In genomic region chr6:106782524-106783265, GRCh38 we compare ENCODE assay signal across 23 cellular contexts.
DNase-seq lines count a peak whose midpoint lies in the region; ATAC-seq and TF ChIP-seq lines count a peak whose summit lies in the region.
"Had no signal": no experiment of that assay in that cellular context is flagged by ENCODE, and none has a peak within 500 bp of the region (broad histone marks: within the 10 kb centered on the region; RNA-seq: fewer than 3 reads in every experiment).

No MANE protein-coding gene starts in this region.

- intact Hi-C loops in left cardiac atrium (cut with DNase I) = no loop called here
- intact Hi-C loops in stomach (cut with DNase I; ENCODE audit: low total_unique reads) = no loop called here

- TF ChIP-seq EP300 in stomach (IDR thresholded peaks at IDR 0.05) = no peak

- H4K20me1 ChIP-seq in osteoblast (ENCODE audit: insufficient read depth, low read length) = no peaks in the 10 kb centered on the region

- peak in 1 of 2 donors; percentile 76 for DNase-seq in cardiac muscle cell (ENCODE audit: low read depth in 1 of 2, low spot score in 1 of 2)
- DNase-seq in left cardiac atrium = no peak
- DNase-seq in epithelial cell of prostate (ENCODE audit: low read depth, low spot score) = no peak
- DNase-seq in left lobe of liver (ENCODE audit: low spot score) = no peak
- DNase-seq in stomach = peak; percentile 81
- DNase-seq in NCI-H2196 treated with DMSO at 0.1 percent for 48 hours (lab: John Stamatoyannopoulos, UW; ENCODE audit: unreplicated experiment) = no peak
- no peak for DNase-seq in osteoblast (ENCODE audit: insufficient read length, low spot score, missing footprints)
- no peak for DNase-seq in MG63
- DNase-seq: activated CD4-positive, alpha-beta T cell treated with anti-CD3 and anti-CD28 coated beads, Interleukin-2, amount 10 ng/mL, durations not matched to agents 7 days and 5 days; activated naive CD8-positive, alpha-beta T cell treated with anti-CD3 and anti-CD28 coated beads, Interleukin-2, amount 10 ng/mL, durations not matched to agents 7 days and 5 days; BE2C; COR-L47; DMS79 treated with DMSO at 0.1 percent for 48 hours; effector memory CD4-positive, alpha-beta T cell; NCI-H1092; NCI-H187 treated with DMSO at 0.1 percent for 48 hours; NCI-H2227 treated with DMSO at 0.1 percent for 48 hours; NCI-H774; retina; SIG-M5; stimulated activated CD8-positive, alpha-beta memory T cell treated with anti-CD3 and anti-CD28 coated beads, Interleukin-4, amount 100 ng/mL, for 48 hours; upper lobe of left lung had no signal

- WGBS in stomach, 5 donors = 15 to 37% (median 25%) methylated on average over 14 of the region's 14 CpGs

- H2AFZ ChIP-seq in osteoblast (ENCODE audit: low read length) = no peak overlapping the region

- H3K4me1 ChIP-seq in cardiac muscle cell (ENCODE audit: low read depth) (peaks cover 20% of the 10 kb centered on the region), stomach (peaks cover 10 to 24% (median 21%) of the 10 kb centered on the region in 4 donors), osteoblast (ENCODE audit: insufficient read depth, low read length) (no peaks in the 10 kb centered on the region)
- H3K4me1 ChIP-seq: BE2C had no signal

- TF ChIP-seq CTCF in cardiac muscle cell (IDR thresholded peaks at IDR 0.05; ENCODE audit: low read depth, low read length) (no peak), stomach (IDR thresholded peaks at IDR 0.05) (no peak), osteoblast (IDR thresholded peaks at IDR 0.05; ENCODE audit: extremely low read depth, low read depth, low read length) (no peak)

- H3K27ac ChIP-seq in cardiac muscle cell (peak overlapping the region; percentile 94), epithelial cell of prostate (peak overlapping the region; percentile 54), stomach (peak overlapping the region; percentile 81 to 84 (median 82)), osteoblast (ENCODE audit: low read depth, low read length) (no peak overlapping the region)
- H3K27ac ChIP-seq: neutrophil, upper lobe of left lung had no signal

- ATAC-seq in left cardiac atrium = no peak
- peak; percentile 50 for ATAC-seq in left lobe of liver

- H3K36me3 ChIP-seq in cardiac muscle cell (no peaks in the 10 kb centered on the region), stomach (no peaks in the 10 kb centered on the region), osteoblast (ENCODE audit: insufficient read depth, low read length) (no peaks in the 10 kb centered on the region), MG63 (no peaks in the 10 kb centered on the region)
- H3K36me3 ChIP-seq: BE2C, neutrophil, upper lobe of left lung had no signal

- no peak overlapping the region for H3K4me2 ChIP-seq in osteoblast (ENCODE audit: insufficient read depth, low read length)

- TF ChIP-seq POLR2A in stomach (IDR thresholded peaks at IDR 0.05) = no peak

- H3K79me2 ChIP-seq in osteoblast (ENCODE audit: insufficient read depth, low read length) = no peaks in the 10 kb centered on the region

- H3K9me3 ChIP-seq in cardiac muscle cell (ENCODE audit: low read depth) = no peaks in the 10 kb centered on the region
- H3K9me3 ChIP-seq in stomach = peaks cover 5 to 14% (median 7%) of the 10 kb centered on the region in 4 donors
- H3K9me3 ChIP-seq in osteoblast (ENCODE audit: low read depth, low read length) = no peaks in the 10 kb centered on the region
- no peaks in the 10 kb centered on the region; the same call in 1 of the 2 replicates for H3K9me3 ChIP-seq in MG63
- H3K9me3 ChIP-seq: BE2C had no signal

- no peaks in the 10 kb centered on the region for H3K27me3 ChIP-seq in cardiac muscle cell
- H3K27me3 ChIP-seq in stomach = peaks cover 0 to 5% (median 0%) of the 10 kb centered on the region in 3 donors
- peaks cover 6% of the 10 kb centered on the region for H3K27me3 ChIP-seq in osteoblast (ENCODE audit: insufficient read depth, low read length)
- no peaks in the 10 kb centered on the region for H3K27me3 ChIP-seq in MG63
- H3K27me3 ChIP-seq: neutrophil, upper lobe of left lung had no signal

- H3K4me3 ChIP-seq in cardiac muscle cell (no peak overlapping the region), stomach (peak overlapping the region in 1 of 4 donors; percentile 6), osteoblast (ENCODE audit: insufficient read depth, low read length) (no peak overlapping the region), MG63 (no peak overlapping the region)
- H3K4me3 ChIP-seq: upper lobe of left lung had no signal
